ENCODE assay signal across 8 cellular contexts in genomic region chr1:71080782-71081696, GRCh38. TPM values are rescaled to one million over a fixed set of nuclear protein-coding genes. Genes with fewer than 3 reads are reported as not detected.
DNase-seq lines count a peak whose midpoint lies in the region; ATAC-seq and TF ChIP-seq lines count a peak whose summit lies in the region.

TSS of gene ZRANB2 (minus strand) at chr1:71081035. CDS start at chr1:71080995, 40 bp downstream.

- TF ChIP-seq CTCF in GM12873 (IDR thresholded peaks at IDR 0.05; ENCODE audit: insufficient read depth, low read depth, low read length, missing control alignments) (peak; percentile 55), heart left ventricle (IDR thresholded peaks at IDR 0.05) (peak; percentile 40 to 87 (median 72)), upper lobe of right lung (IDR thresholded peaks at IDR 0.05) (peak; percentile 67)

- WGBS in adipose tissue, 3 donors, result 0% methylated on average over 31 of the region's 31 CpGs
- 0 to 1% (median 0%) methylated on average over 31 of the region's 31 CpGs for WGBS in heart left ventricle, 4 donors

- H3K4me3 ChIP-seq in heart left ventricle (peak within 1 kb of the TSS; percentile 68 to 92 (median 84)), upper lobe of right lung (peak within 1 kb of the TSS; percentile 84)

- H3K9me3 ChIP-seq in heart left ventricle (no peaks in the 10 kb centered on the region), upper lobe of right lung (no peaks in the 10 kb centered on the region)

- intact Hi-C loops in heart left ventricle (cut with DNase I) (no loop called here), posterior cingulate gyrus (cut with DNase I) (loop anchor here (5.0 kb wide), 1 partner anchor 874 kb away; the partner anchor contains the start of gene LRRC40), upper lobe of right lung (cut with DNase I) (no loop called here)

- H3K4me1 ChIP-seq in heart left ventricle (peaks cover 0 to 31% (median 18%) of the 10 kb centered on the region in 12 donors), upper lobe of right lung (peaks cover 23% of the 10 kb centered on the region)

- peak; percentile 100 for ATAC-seq in HG02763 (IDR thresholded peaks at IDR 0.05; ENCODE audit: unreplicated experiment)
- ATAC-seq in heart left ventricle, result peak; percentile 97 to 99 (median 98)
- ATAC-seq in upper lobe of right lung, result peak; percentile 99

- H3K27me3 ChIP-seq in heart left ventricle, result peaks cover 0 to 3% (median 0%) of the 10 kb centered on the region in 9 donors
- H3K27me3 ChIP-seq in upper lobe of right lung, result no peaks in the 10 kb centered on the region

- peak; percentile 95 for DNase-seq in NCI-H1417 treated with DMSO at 0.1 percent for 48 hours (lab: John Stamatoyannopoulos, UW)
- peak; percentile 86 for DNase-seq in T follicular helper cell (ENCODE audit: low read depth)
- DNase-seq in heart left ventricle, result peak; percentile 90 to 95 (median 92)
- DNase-seq in posterior cingulate gyrus, result peak; percentile 71 to 97 (median 85)
- peak; percentile 92 for DNase-seq in upper lobe of right lung

- peak in 1 of 2 donors; percentile 37 for TF ChIP-seq POLR2A in heart left ventricle (IDR thresholded peaks at IDR 0.05)

- no peak within 1 kb of the TSS for H3K27ac ChIP-seq in adipose tissue (ENCODE audit: low read depth, low read length)
- H3K27ac ChIP-seq in heart left ventricle, result peak within 1 kb of the TSS; percentile 54 to 97 (median 90)
- H3K27ac ChIP-seq in upper lobe of right lung, result peak within 1 kb of the TSS; percentile 88

- peaks cover 0 to 28% (median 24%) of the 10 kb centered on the region in 9 donors for H3K36me3 ChIP-seq in heart left ventricle
- peaks cover 25% of the 10 kb centered on the region for H3K36me3 ChIP-seq in upper lobe of right lung

RNA-seq across cellular contexts. Expression of gene ZRANB2, which starts in this region (rescaled TPM):
- polyA plus RNA-seq in adipose tissue (10 to 100 TPM; 27.5 to 38.2 (median 31.3) TPM), heart left ventricle (10 to 100 TPM; 36.3 to 47.7 TPM)
- total RNA-seq in heart left ventricle (10 to 100 TPM; 24.6 to 56.6 (median 52.9) TPM), upper lobe of right lung (85.0 TPM)
